ENCODE assay signal across 22 cellular contexts in genomic region chr18:35502062-35502461, GRCh38. TPM values are rescaled to one million over a fixed set of nuclear protein-coding genes. Genes with fewer than 3 reads are reported as not detected.
DNase-seq lines count a peak whose midpoint lies in the region; TF ChIP-seq lines count a peak whose summit lies in the region.
"Had no signal": no experiment of that assay in that cellular context is flagged by ENCODE, and none has a peak within 500 bp of the region (broad histone marks: within the 10 kb centered on the region; RNA-seq: fewer than 3 reads in every experiment).

No MANE protein-coding gene starts in this region.

- DNase-seq in MG63: peak; percentile 45
- peak; percentile 78 for DNase-seq in amniotic epithelial cell (ENCODE audit: low read depth)
- DNase-seq in neural crest cell (ENCODE audit: low read depth, low spot score): no peak
- DNase-seq in activated CD4-positive, alpha-beta T cell treated with anti-CD3 and anti-CD28 coated beads for 48 hours: no peak
- DNase-seq in DMS153 treated with DMSO at 0.1 percent for 48 hours (lab: John Stamatoyannopoulos, UW; ENCODE audit: unreplicated experiment): no peak
- DNase-seq in NCI-H146 (lab: John Stamatoyannopoulos, UW): no peak
- no peak for DNase-seq in NCI-H146 treated with DMSO at 0.1 percent for 48 hours (lab: John Stamatoyannopoulos, UW; ENCODE audit: unreplicated experiment)
- DNase-seq: CD4-positive, alpha-beta memory T cell; DMS53; gastrocnemius medialis; kidney; naive thymus-derived CD8-positive, alpha-beta T cell; NCI-H1092; NCI-H524 treated with DMSO at 0.1 percent for 48 hours; SJCRH30; small intestine; stimulated activated CD4-positive, alpha-beta T cell treated with anti-CD3 and anti-CD28 coated beads, Interleukin-4, amount 100 ng/mL, for 1 hour; T-helper 9 cell had no signal

- no peaks in the 10 kb centered on the region for H4K20me1 ChIP-seq in BLaER1

- H3K27me3 ChIP-seq in BLaER1: no peaks in the 10 kb centered on the region
- H3K27me3 ChIP-seq in MG63: no peaks in the 10 kb centered on the region
- H3K27me3 ChIP-seq: gastrocnemius medialis, SJCRH30 had no signal

- H3K27ac ChIP-seq in BLaER1: no peak overlapping the region
- H3K27ac ChIP-seq: gastrocnemius medialis, SJCRH30 had no signal

- peak overlapping the region; percentile 27 for H3K4me3 Mint-ChIP-seq in neural crest cell
- H3K4me3 Mint-ChIP-seq: activated naive CD8-positive, alpha-beta T cell; activated T-helper 1 cell treated with anti-CD3 and anti-CD28 coated beads, Interleukin-12 subunit alpha, Interleukin-12 subunit beta, Interleukin-2, Interleukin-4 antibody, amounts not matched to agents 30 ng/mL and 10 ng/mL and 1 ng/mL, durations not matched to agents 14 hours and 24 hours and 36 hours had no signal

- peak overlapping the region; percentile 22 for H3K4me2 ChIP-seq in BLaER1

- H3K9me3 ChIP-seq in BLaER1 (no peaks in the 10 kb centered on the region), MG63 (no peaks in the 10 kb centered on the region)
- H3K9me3 ChIP-seq: gastrocnemius medialis, SJCRH30 had no signal

- no peak overlapping the region for H3K9ac ChIP-seq in BLaER1

- H3K36me3 ChIP-seq in BLaER1 (no peaks in the 10 kb centered on the region), MG63 (no peaks in the 10 kb centered on the region)
- H3K36me3 ChIP-seq: gastrocnemius medialis, SJCRH30 had no signal

- TF ChIP-seq CTCF in neural crest cell (conservative IDR thresholded peaks at IDR 0.05): no peak

- H3K4me3 ChIP-seq in BLaER1: no peak overlapping the region
- no peak overlapping the region for H3K4me3 ChIP-seq in MG63
- H3K4me3 ChIP-seq: gastrocnemius medialis, SJCRH30 had no signal

- H3K4me1 Mint-ChIP-seq in neural crest cell: peaks cover 5% of the 10 kb centered on the region

- H3K36me3 Mint-ChIP-seq in neural crest cell (ENCODE audit: low read depth): no peaks in the 10 kb centered on the region
- H3K36me3 Mint-ChIP-seq: activated naive CD8-positive, alpha-beta T cell; naive thymus-derived CD8-positive, alpha-beta T cell had no signal

- no peak overlapping the region for H3K27ac Mint-ChIP-seq in neural crest cell (ENCODE audit: unreplicated experiment)
- H3K27ac Mint-ChIP-seq: activated naive CD8-positive, alpha-beta T cell; activated T-helper 1 cell treated with anti-CD3 and anti-CD28 coated beads, Interleukin-12 subunit alpha, Interleukin-12 subunit beta, Interleukin-2, Interleukin-4 antibody, amounts not matched to agents 30 ng/mL and 10 ng/mL and 1 ng/mL, durations not matched to agents 14 hours and 24 hours and 36 hours; CD4-positive, alpha-beta memory T cell; progenitor cell of endocrine pancreas had no signal

- peaks cover 19% of the 10 kb centered on the region for H3K4me1 ChIP-seq in BLaER1
- H3K4me1 ChIP-seq: SJCRH30 had no signal

- no peaks in the 10 kb centered on the region for H3K9me3 Mint-ChIP-seq in neural crest cell
- H3K9me3 Mint-ChIP-seq: activated T-helper 1 cell treated with anti-CD3 and anti-CD28 coated beads, Interleukin-12 subunit alpha, Interleukin-12 subunit beta, Interleukin-2, Interleukin-4 antibody, amounts not matched to agents 30 ng/mL and 10 ng/mL and 1 ng/mL, durations not matched to agents 14 hours and 24 hours and 36 hours; naive thymus-derived CD8-positive, alpha-beta T cell had no signal

- H3K27me3 Mint-ChIP-seq in neural crest cell (ENCODE audit: low read depth): peaks cover 5% of the 10 kb centered on the region

RNA-seq across cellular contexts. Expression of gene INO80C, which starts 4.3 kb away (rescaled TPM):
- 8.5 and 14.1 TPM in 2 replicates for total RNA-seq in MG63 (2014; rRNA removed; shearing (Covaris generic); ENCODE audit: low replicate concordance)
- 33.8 and 34.4 TPM in 2 replicates for total RNA-seq in neural crest cell

Comparison
In these comparisons a context has a peak if more than half of its experiments do, and no peak if none do; other contexts are left out.
1. DNase-seq: peak in MG63 (single experiment) and amniotic epithelial cell (single experiment); none in neural crest cell (single experiment), activated CD4-positive, alpha-beta T cell treated with anti-CD3 and anti-CD28 coated beads for 48 hours (single experiment), DMS153 treated with DMSO at 0.1 percent for 48 hours (single experiment), NCI-H146 (single experiment) and NCI-H146 treated with DMSO at 0.1 percent for 48 hours (single experiment).